22 cellular contexts compared by ENCODE assay signal in genomic region chr2:75541430-75541829, GRCh38. TPM values are rescaled to one million over a fixed set of nuclear protein-coding genes. Genes with fewer than 3 reads are reported as not detected.
A peak's percentile ranks its signal among the peaks of the same experiment; 100 is the strongest.
DNase-seq lines count a peak whose midpoint lies in the region; ATAC-seq and TF ChIP-seq lines count a peak whose summit lies in the region.
"Had no signal": no experiment of that assay in that cellular context is flagged by ENCODE, and none has a peak within 500 bp of the region (broad histone marks: within the 10 kb centered on the region; RNA-seq: fewer than 3 reads in every experiment).

No MANE protein-coding gene starts in this region.

- DNase-seq in stimulated activated naive CD8-positive, alpha-beta T cell treated with anti-CD3 and anti-CD28 coated beads, Interleukin-15, amount 100 ng/mL, for 72 hours: no peak
- no peak for DNase-seq in stimulated activated naive CD8-positive, alpha-beta T cell treated with anti-CD3 and anti-CD28 coated beads, Interleukin-15, Interleukin-2, amounts not matched to agents 100 U/mL and 50 U/mL, for 24 hours
- DNase-seq in OCI-M1 (lab: John Stamatoyannopoulos, UW) (peak; percentile 48), mesenchymal stem cell (no peak), vagina (ENCODE audit: extremely low spot score in 2 of 2) (peak; percentile 46 to 74), nephron progenitor cell (no peak), DMS79 (lab: John Stamatoyannopoulos, UW) (no peak)
- DNase-seq: 8988T; CD4-positive, alpha-beta memory T cell; DMS153; DMS79 treated with DMSO at 0.1 percent for 48 hours; EL; GOT3; H7; KBM-7 had no signal

- H3K4me1 ChIP-seq in mesenchymal stem cell (ENCODE audit: control insufficient read depth, insufficient read depth, low read depth, low read length): peaks cover 4% of the 10 kb centered on the region
- no peaks in the 10 kb centered on the region for H3K4me1 ChIP-seq in vagina
- H3K4me1 ChIP-seq: BLaER1 had no signal

- no peak overlapping the region for H3K9ac ChIP-seq in mesenchymal stem cell (ENCODE audit: low read length)
- H3K9ac ChIP-seq: BLaER1 had no signal

- TF ChIP-seq CTCF in vagina (IDR thresholded peaks at IDR 0.05) (no peak), nephron progenitor cell (IDR thresholded peaks at IDR 0.05) (no peak)

- peaks cover 0 to 10% of the 10 kb centered on the region in 2 donors for H3K9me3 Mint-ChIP-seq in stimulated activated naive CD8-positive, alpha-beta T cell treated with anti-CD3 and anti-CD28 coated beads, Interleukin-15, amount 100 ng/mL, for 72 hours
- H3K9me3 Mint-ChIP-seq in nephron progenitor cell: peaks cover 32% of the 10 kb centered on the region

- no peaks in the 10 kb centered on the region for H3K4me1 Mint-ChIP-seq in stimulated activated naive CD8-positive, alpha-beta T cell treated with anti-CD3 and anti-CD28 coated beads, Interleukin-15, amount 100 ng/mL, for 72 hours
- peaks cover 16% of the 10 kb centered on the region for H3K4me1 Mint-ChIP-seq in nephron progenitor cell
- H3K4me1 Mint-ChIP-seq: CD14-positive monocyte; CD4-positive, alpha-beta memory T cell; IgD-negative memory B cell had no signal

- no peak overlapping the region for H3K27ac Mint-ChIP-seq in stimulated activated naive CD8-positive, alpha-beta T cell treated with anti-CD3 and anti-CD28 coated beads, Interleukin-15, amount 100 ng/mL, for 72 hours
- H3K27ac Mint-ChIP-seq in nephron progenitor cell: no peak overlapping the region
- H3K27ac Mint-ChIP-seq: IgD-negative memory B cell had no signal

- no peak overlapping the region for H2AK5ac ChIP-seq in mesenchymal stem cell (ENCODE audit: low read length, severe bottlenecking)

- no peak overlapping the region for H2AFZ ChIP-seq in mesenchymal stem cell (ENCODE audit: low read depth, low read length)

- no peak overlapping the region for H3K14ac ChIP-seq in mesenchymal stem cell (ENCODE audit: low read length in 2 of 2)

- peaks cover 45% of the 10 kb centered on the region for H3K36me3 Mint-ChIP-seq in nephron progenitor cell (ENCODE audit: low read depth)
- H3K36me3 Mint-ChIP-seq: CD14-positive monocyte; CD4-positive, alpha-beta memory T cell; IgD-negative memory B cell had no signal

- no peak overlapping the region for H2BK15ac ChIP-seq in mesenchymal stem cell (ENCODE audit: low read depth, poor library complexity, severe bottlenecking)

- H3K4me3 ChIP-seq in mesenchymal stem cell (ENCODE audit: insufficient read depth in 1 of 2, low read depth in 1 of 2, low read length in 2 of 2): no peak overlapping the region
- no peak overlapping the region for H3K4me3 ChIP-seq in vagina
- H3K4me3 ChIP-seq: BLaER1, GM12878 had no signal

- H2BK120ac ChIP-seq in mesenchymal stem cell (ENCODE audit: low read depth, low read length): no peak overlapping the region

- no peak overlapping the region for H2BK5ac ChIP-seq in mesenchymal stem cell (ENCODE audit: low read depth, low read length, poor library complexity, severe bottlenecking)

- H3K4me2 ChIP-seq in mesenchymal stem cell (ENCODE audit: low read length, poor library complexity, severe bottlenecking): no peak overlapping the region
- H3K4me2 ChIP-seq: BLaER1 had no signal

- no peak for TF ChIP-seq POLR2A in vagina (IDR thresholded peaks at IDR 0.05)

- peaks cover 26% of the 10 kb centered on the region for H3K79me1 ChIP-seq in mesenchymal stem cell (replicated peaks; ENCODE audit: low read length, poor library complexity, severe bottlenecking)

- no peak overlapping the region for H3K4me3 Mint-ChIP-seq in stimulated activated naive CD8-positive, alpha-beta T cell treated with anti-CD3 and anti-CD28 coated beads, Interleukin-15, amount 100 ng/mL, for 72 hours
- H3K4me3 Mint-ChIP-seq in nephron progenitor cell: no peak overlapping the region
- H3K4me3 Mint-ChIP-seq: CD14-positive monocyte; CD4-positive, alpha-beta memory T cell; IgD-negative memory B cell had no signal

- no peaks in the 10 kb centered on the region for H3K27me3 ChIP-seq in mesenchymal stem cell (ENCODE audit: control insufficient read depth in 1 of 2, insufficient read depth in 1 of 2, low read length in 2 of 2)
- no peaks in the 10 kb centered on the region for H3K27me3 ChIP-seq in vagina
- H3K27me3 ChIP-seq: BLaER1 had no signal

- peaks cover 6 to 15% of the 10 kb centered on the region in 2 experiments for H3K36me3 ChIP-seq in mesenchymal stem cell (ENCODE audit: control insufficient read depth in 1 of 2, insufficient read depth in 2 of 2, low read depth in 1 of 2, low read length in 2 of 2)
- no peaks in the 10 kb centered on the region for H3K36me3 ChIP-seq in vagina
- H3K36me3 ChIP-seq: BLaER1 had no signal

- H2BK12ac ChIP-seq in mesenchymal stem cell (ENCODE audit: low read length in 2 of 2): no peak overlapping the region

- no peak overlapping the region for H3K23ac ChIP-seq in mesenchymal stem cell (ENCODE audit: low read length in 2 of 2)

- H3K27ac ChIP-seq in mesenchymal stem cell (ENCODE audit: low read length, poor library complexity, severe bottlenecking): no peak overlapping the region
- no peak overlapping the region for H3K27ac ChIP-seq in vagina
- H3K27ac ChIP-seq: BLaER1, HL-60 had no signal

- peak overlapping the region in 1 of 2 experiments; percentile 54 for H3K4ac ChIP-seq in mesenchymal stem cell (ENCODE audit: low read depth in 1 of 2, low read length in 2 of 2)

- 100% methylated on average over 1 of the region's 3 CpGs for WGBS in mesenchymal stem cell

- H3K27me3 Mint-ChIP-seq in stimulated activated naive CD8-positive, alpha-beta T cell treated with anti-CD3 and anti-CD28 coated beads, Interleukin-15, amount 100 ng/mL, for 72 hours: peaks cover 17% of the 10 kb centered on the region
- peaks cover 3% of the 10 kb centered on the region for H3K27me3 Mint-ChIP-seq in nephron progenitor cell (ENCODE audit: low read depth, poor library complexity)

- H4K8ac ChIP-seq in mesenchymal stem cell (ENCODE audit: low read length): no peak overlapping the region

- intact Hi-C loops in vagina (cut with DNase I): no loop called here

- H4K91ac ChIP-seq in mesenchymal stem cell (ENCODE audit: low read length): peak overlapping the region; percentile 11

- H3K18ac ChIP-seq in mesenchymal stem cell (ENCODE audit: low read depth in 1 of 2, low read length in 2 of 2): no peak overlapping the region

- ATAC-seq in stimulated activated naive CD8-positive, alpha-beta T cell treated with anti-CD3 and anti-CD28 coated beads, Interleukin-15, amount 100 ng/mL, for 72 hours: peak; percentile 35
- ATAC-seq in stimulated activated naive CD8-positive, alpha-beta T cell treated with anti-CD3 and anti-CD28 coated beads, Interleukin-15, Interleukin-2, amounts not matched to agents 100 U/mL and 50 U/mL, for 24 hours: no peak
- no peak for ATAC-seq in HG03354 (IDR thresholded peaks at IDR 0.05; ENCODE audit: poor library complexity, severe bottlenecking, unreplicated experiment)
- ATAC-seq: GM12878, HCT116 had no signal

- H3K9me3 ChIP-seq in mesenchymal stem cell (ENCODE audit: control insufficient read depth, low read length): no peaks in the 10 kb centered on the region
- H3K9me3 ChIP-seq in vagina: no peaks in the 10 kb centered on the region
- H3K9me3 ChIP-seq: BLaER1 had no signal

RNA-seq across cellular contexts. Expression of gene EVA1A, which starts 19.3 kb away (rescaled TPM):
- polyA plus RNA-seq in mesenchymal stem cell (2013, experiment 1 of 2): 27.8 TPM
- 27.9 TPM for polyA plus RNA-seq in mesenchymal stem cell (2013, experiment 2 of 2)
- total RNA-seq in vagina: not detected
- total RNA-seq: CD4-positive, alpha-beta memory T cell had no signal
- polyA plus RNA-seq: CD14-positive monocyte; CD4-positive, alpha-beta memory T cell; IgD-negative memory B cell had no signal

Comparison
In these comparisons a context has a peak if more than half of its experiments do, and no peak if none do; other contexts are left out.
1. DNase-seq: peak in OCI-M1 (single experiment) and vagina (2 of 2); none in stimulated activated naive CD8-positive, alpha-beta T cell treated with anti-CD3 and anti-CD28 coated beads, Interleukin-15, amount 100 ng/mL, for 72 hours (0 of 2), stimulated activated naive CD8-positive, alpha-beta T cell treated with anti-CD3 and anti-CD28 coated beads, Interleukin-15, Interleukin-2, amounts not matched to agents 100 U/mL and 50 U/mL, for 24 hours (single experiment), mesenchymal stem cell (single experiment), nephron progenitor cell (single experiment) and DMS79 (single experiment).